Comparison of ENCODE assay signal across 21 cellular contexts in genomic region chr10:71527135-71527534, GRCh38.
DNase-seq lines count a peak whose midpoint lies in the region; ATAC-seq, FAIRE-seq and TF ChIP-seq lines count a peak whose summit lies in the region.
"Had no signal": no experiment of that assay in that cellular context is flagged by ENCODE, and none has a peak within 500 bp of the region (broad histone marks: within the 10 kb centered on the region; RNA-seq: fewer than 3 reads in every experiment).

No MANE protein-coding gene starts in this region.

- no peaks in the 10 kb centered on the region for H3K79me2 ChIP-seq in H1 (ENCODE audit: control insufficient read depth in 1 of 2, insufficient read depth in 2 of 2, low read length in 2 of 2)

- no peaks in the 10 kb centered on the region for H3K23me2 ChIP-seq in H1 (ENCODE audit: low read depth, low read length)

- H3K36me3 ChIP-seq in BLaER1: no peaks in the 10 kb centered on the region
- H3K36me3 ChIP-seq in H1 (ENCODE audit: control insufficient read depth in 2 of 4, insufficient read depth in 4 of 4, low read length in 3 of 4): no peaks in the 10 kb centered on the region
- H3K36me3 ChIP-seq in neuronal stem cell (replicated peaks in 1 of 2; ENCODE audit: control insufficient read depth in 2 of 2, insufficient read depth in 2 of 2, low read length in 2 of 2): no peaks in the 10 kb centered on the region
- H3K36me3 ChIP-seq: vagina had no signal

- no peak overlapping the region for H3K23ac ChIP-seq in H1 (ENCODE audit: insufficient read length)
- no peak overlapping the region for H3K23ac ChIP-seq in neuronal stem cell (ENCODE audit: low read depth, low read length, poor library complexity)

- DNase-seq in H1 (ENCODE audit: low read depth in 1 of 2, low spot score in 2 of 2): no peak
- DNase-seq in neuronal stem cell (ENCODE audit: low spot score): no peak
- DNase-seq in HuH-7 (ENCODE audit: low spot score): no peak
- DNase-seq in NCI-H82 treated with DMSO at 0.1 percent for 48 hours (lab: John Stamatoyannopoulos, UW; ENCODE audit: unreplicated experiment): no peak
- no peak for DNase-seq in stimulated activated naive CD8-positive, alpha-beta T cell treated with anti-CD3 and anti-CD28 coated beads, Interleukin-15, Interleukin-2, amounts not matched to agents 100 U/mL and 50 U/mL, for 24 hours
- DNase-seq: activated CD4-positive, alpha-beta T cell treated with anti-CD3 and anti-CD28 coated beads for 4 hours; activated naive CD4-positive, alpha-beta T cell treated with anti-CD3 and anti-CD28 coated beads for 36 hours; activated T-cell treated with anti-CD3 and anti-CD28 coated beads, Interleukin-2, amount 50 U/mL, for 48 hours; effector CD4-positive, alpha-beta T cell; erythroblast; foreskin fibroblast; GOT3; mammary epithelial cell; NCI-H1417 treated with DMSO at 0.1 percent for 48 hours; OCI-M1; SHP77 treated with DMSO at 0.1 percent for 48 hours; T-cell had no signal

- no peak overlapping the region for H3K9ac ChIP-seq in BLaER1
- no peak overlapping the region for H3K9ac ChIP-seq in H1 (replicated peaks in 1 of 4; ENCODE audit: extremely low read depth in 1 of 4, low read depth in 3 of 4, low read length in 3 of 4)
- H3K9ac ChIP-seq in neuronal stem cell (ENCODE audit: low read depth, low read length, poor library complexity): peak overlapping the region; percentile 66

- H3K4ac ChIP-seq in H1 (replicated peaks; ENCODE audit: insufficient read length, low read depth, low read length) (no peak overlapping the region), neuronal stem cell (ENCODE audit: low read length) (peak overlapping the region; percentile 15)

- TF ChIP-seq CTCF in H1 (IDR thresholded peaks at IDR 0.05; ENCODE audit: control extremely low read depth in 1 of 3, insufficient read depth in 1 of 3, low read depth in 1 of 3, low read length in 3 of 3): no peak

- FAIRE-seq in H1 (lab: Jason Lieb, UNC): no peak

- H3K14ac ChIP-seq in H1 (ENCODE audit: insufficient read length) (no peak overlapping the region), neuronal stem cell (ENCODE audit: low read length) (peak overlapping the region; percentile 26)

- TF ChIP-seq POLR2A in H1 (IDR thresholded peaks at IDR 0.05; ENCODE audit: control extremely low read depth in 1 of 2, low read depth in 2 of 2, low read length in 2 of 2): no peak

- H3K56ac ChIP-seq in H1 (replicated peaks; ENCODE audit: insufficient read length, low read depth, low read length): no peak overlapping the region

- H3K4me1 ChIP-seq in BLaER1 (peaks cover 40% of the 10 kb centered on the region), H1 (replicated peaks in 1 of 4; ENCODE audit: control insufficient read depth in 3 of 4, insufficient read depth in 4 of 4, low read length in 3 of 4) (peaks cover 4 to 20% (median 16%) of the 10 kb centered on the region in 4 experiments), neuronal stem cell (ENCODE audit: control insufficient read depth in 2 of 2, insufficient read depth in 1 of 2, low read depth in 1 of 2, low read length in 2 of 2) (peaks cover 2 to 44% of the 10 kb centered on the region in 2 donors)

- H3K18ac ChIP-seq in H1 (ENCODE audit: extremely low read depth, low read length) (no peak overlapping the region), neuronal stem cell (ENCODE audit: low read length) (peak overlapping the region; percentile 80)

- H3K27ac ChIP-seq in BLaER1 (no peak overlapping the region), H1 (ENCODE audit: low read depth, low read length) (no peak overlapping the region; the same call in 1 of the 2 replicates), neuronal stem cell (replicated peaks; ENCODE audit: low read length) (no peak overlapping the region)
- H3K27ac ChIP-seq: vagina had no signal

- WGBS in H1 (ENCODE audit: extremely low coverage in 1 of 2, insufficient coverage in 1 of 2, insufficient read length in 1 of 2, insufficient replicate concordance in 2 of 2, low coverage in 1 of 2, low lambda C conversion rate in 2 of 2, missing lambda C conversion rate in 1 of 2), 2 experiments: 90% methylated on average over 12 of the region's 12 CpGs; no CpG with 5 or more reads in 1 of the 2 experiments
- WGBS in neuronal stem cell (ENCODE audit: extremely low coverage in 2 of 2, insufficient read length in 2 of 2, insufficient replicate concordance in 1 of 2), 2 donors: no CpG with 5 or more reads among the region's 12 CpGs

- no peak for ATAC-seq in stimulated activated naive CD8-positive, alpha-beta T cell treated with anti-CD3 and anti-CD28 coated beads, Interleukin-15, Interleukin-2, amounts not matched to agents 100 U/mL and 50 U/mL, for 24 hours
- no peak for ATAC-seq in GM21723 (IDR thresholded peaks at IDR 0.05; ENCODE audit: unreplicated experiment)
- ATAC-seq: T-cell had no signal

- H3K27me3 ChIP-seq in BLaER1 (no peaks in the 10 kb centered on the region), H1 (replicated peaks in 1 of 4; ENCODE audit: control insufficient read depth in 3 of 4, extremely low read depth in 1 of 4, insufficient read depth in 3 of 4, low read length in 3 of 4) (no peaks in the 10 kb centered on the region), neuronal stem cell (ENCODE audit: control insufficient read depth in 3 of 3, insufficient read depth in 3 of 3, low read depth in 1 of 3, low read length in 3 of 3) (peaks cover 0 to 16% (median 2%) of the 10 kb centered on the region in 3 experiments)
- H3K27me3 ChIP-seq: vagina had no signal

- H2BK120ac ChIP-seq in H1 (replicated peaks; ENCODE audit: low read depth, low read length) (no peak overlapping the region), neuronal stem cell (ENCODE audit: low read depth, low read length) (no peak overlapping the region)

- H2BK12ac ChIP-seq in H1 (ENCODE audit: low read depth, low read length): no peak overlapping the region
- peak overlapping the region; percentile 77 for H2BK12ac ChIP-seq in neuronal stem cell (ENCODE audit: low read length)

- CTCF ChIA-PET in H1 (lab: Charles Lee; ENCODE audit: partially characterized antibody): interaction anchor here (0.6 to 2.7 kb wide), 8 partner anchors 7 to 175 kb away, joined by 3 to 14 read pairs (median 4); no protein-coding TSS in a partner anchor

- H4K8ac ChIP-seq in H1 (ENCODE audit: extremely low read depth, insufficient read depth, low read length) (no peak overlapping the region; the same call in 1 of the 2 replicates), neuronal stem cell (ENCODE audit: low read depth, low read length) (no peak overlapping the region)

- H4K91ac ChIP-seq in H1 (replicated peaks; ENCODE audit: insufficient read length, low read length) (no peak overlapping the region), neuronal stem cell (ENCODE audit: low read depth, low read length, poor library complexity) (no peak overlapping the region)

- H2BK5ac ChIP-seq in H1 (ENCODE audit: low read depth, low read length): peak overlapping the region; percentile 9; the same call in 1 of the 2 replicates
- peak overlapping the region; percentile 27 for H2BK5ac ChIP-seq in neuronal stem cell (ENCODE audit: low read length)

- H2BK20ac ChIP-seq in H1 (ENCODE audit: low read length): no peak overlapping the region; the same call in 1 of the 2 replicates

- no peak overlapping the region for H4K5ac ChIP-seq in H1 (ENCODE audit: insufficient read length, low read depth, low read length)

- POLR2A ChIA-PET in H1 (lab: Charles Lee; ENCODE audit: partially characterized antibody): no interaction called here

- H4K20me1 ChIP-seq in BLaER1: no peaks in the 10 kb centered on the region
- H4K20me1 ChIP-seq in H1 (replicated peaks in 1 of 2; ENCODE audit: control insufficient read depth in 1 of 2, insufficient read depth in 2 of 2, low read length in 2 of 2): no peaks in the 10 kb centered on the region

- H3K79me1 ChIP-seq in H1 (ENCODE audit: low read depth, low read length): no peaks in the 10 kb centered on the region
- no peaks in the 10 kb centered on the region for H3K79me1 ChIP-seq in neuronal stem cell (ENCODE audit: low read depth, low read length)

- H3K4me3 ChIP-seq in BLaER1: no peak overlapping the region
- H3K4me3 ChIP-seq in H1 (ENCODE audit: extremely low read depth in 1 of 4, insufficient read depth in 2 of 4, low read depth in 3 of 4, low read length in 4 of 4): no peak overlapping the region
- no peak overlapping the region for H3K4me3 ChIP-seq in neuronal stem cell (ENCODE audit: low read length in 2 of 2)
- H3K4me3 ChIP-seq: vagina had no signal

- 0 out of 2 replicates have a peak overlapping the region, but pooled peaks have one; percentile 93 for H2BK15ac ChIP-seq in H1 (ENCODE audit: low read length)
- H2BK15ac ChIP-seq in neuronal stem cell (ENCODE audit: low read length): peak overlapping the region; percentile 31

- peak; percentile 95 for TF ChIP-seq EP300 in Ishikawa (IDR thresholded peaks at IDR 0.05; ENCODE audit: borderline replicate concordance)
- TF ChIP-seq EP300 in H1 (IDR thresholded peaks at IDR 0.05; ENCODE audit: borderline replicate concordance in 1 of 2, low read depth in 2 of 2, low read length in 2 of 2): no peak

- H2AK5ac ChIP-seq in H1 (ENCODE audit: low read depth, low read length) (no peak overlapping the region), neuronal stem cell (ENCODE audit: low read depth, low read length) (peak overlapping the region; percentile 88)

- H2AFZ ChIP-seq in H1 (ENCODE audit: low read length): no peak overlapping the region
- no peak overlapping the region for H2AFZ ChIP-seq in neuronal stem cell (ENCODE audit: low read length)

- TF ChIP-seq RAD21 in Ishikawa (IDR thresholded peaks at IDR 0.05; ENCODE audit: low read depth) (peak; percentile 5; the same call in 1 of the 2 replicates), H1 (IDR thresholded peaks at IDR 0.05 in 1 of 2, conservative IDR thresholded peaks at IDR 0.05 in 1 of 2; ENCODE audit: low read depth in 2 of 2, low read length in 2 of 2) (no peak)

- H3K4me2 ChIP-seq in BLaER1: peak overlapping the region; percentile 48
- no peak overlapping the region for H3K4me2 ChIP-seq in H1 (ENCODE audit: insufficient read depth in 1 of 2, low read depth in 2 of 2, low read length in 2 of 2)
- H3K4me2 ChIP-seq in neuronal stem cell (ENCODE audit: insufficient read depth, low read length, poor library complexity, severe bottlenecking): no peak overlapping the region

- H3K9me3 ChIP-seq in BLaER1 (no peaks in the 10 kb centered on the region), H1 (ENCODE audit: insufficient read depth in 2 of 2, low read depth in 1 of 2, low read length in 1 of 2) (no peaks in the 10 kb centered on the region), neuronal stem cell (replicated peaks in 1 of 2; ENCODE audit: control insufficient read depth in 2 of 2, insufficient read depth in 1 of 2, low read depth in 1 of 2, low read length in 2 of 2) (no peaks in the 10 kb centered on the region)
- H3K9me3 ChIP-seq: vagina had no signal

TF ChIP-seq in Ishikawa, 13 proteins besides CTCF, POLR2A, EP300 and RAD21 (continues in another document):
- TF ChIP-seq FOXM1 (IDR thresholded peaks at IDR 0.05; ENCODE audit: borderline replicate concordance, low read depth) (peak; percentile 82; the same call in 1 of the 2 replicates), EGR1 (IDR thresholded peaks at IDR 0.05) (peak; percentile 62; the same call in 1 of the 2 replicates)

TF ChIP-seq in H1, 55 proteins besides CTCF, POLR2A, EP300 and RAD21 (continues in another document):
- TF ChIP-seq SIX5 (IDR thresholded peaks at IDR 0.05; ENCODE audit: low read depth, low read length): no peak
